In genomic region chr12:3236345-3237153, GRCh38 we compare ENCODE assay signal across 9 cellular contexts.
DNase-seq lines count a peak whose midpoint lies in the region; ATAC-seq and TF ChIP-seq lines count a peak whose summit lies in the region.
"Had no signal": no experiment of that assay in that cellular context is flagged by ENCODE, and none has a peak within 500 bp of the region (broad histone marks: within the 10 kb centered on the region; RNA-seq: fewer than 3 reads in every experiment).

No MANE protein-coding gene starts in this region.

- H3K4me1 ChIP-seq in vagina, result peaks cover 22% of the 10 kb centered on the region

- intact Hi-C loops in vagina (cut with DNase I), result no loop called here

- no peaks in the 10 kb centered on the region for H3K4me1 Mint-ChIP-seq in activated naive CD4-positive, alpha-beta T cell treated with anti-CD3 and anti-CD28 coated beads, Interleukin-2, amount 10 ng/mL, durations not matched to agents 7 days and 5 days

- CTCF ChIA-PET in activated naive CD4-positive, alpha-beta T cell treated with anti-CD3 and anti-CD28 coated beads, Interleukin-2, amount 10 ng/mL, durations not matched to agents 7 days and 5 days (lab: Charles Lee), result no interaction called here

- no peak for TF ChIP-seq POLR2A in vagina (IDR thresholded peaks at IDR 0.05)

- H3K9me3 ChIP-seq in vagina, result no peaks in the 10 kb centered on the region

- H3K36me3 ChIP-seq in brain microvascular endothelial cell (replicated peaks) (no peaks in the 10 kb centered on the region), vagina (no peaks in the 10 kb centered on the region)

- no peaks in the 10 kb centered on the region for H3K9me3 Mint-ChIP-seq in activated naive CD4-positive, alpha-beta T cell treated with anti-CD3 and anti-CD28 coated beads, Interleukin-2, amount 10 ng/mL, durations not matched to agents 7 days and 5 days

- H3K4me3 ChIP-seq in GM12865 (ENCODE audit: low read depth, low read length) (no peak overlapping the region), brain microvascular endothelial cell (ENCODE audit: low read depth, low read length) (no peak overlapping the region), vagina (no peak overlapping the region)

- DNase-seq in GM12865 (ENCODE audit: low read depth) (peak; percentile 49), M059J (ENCODE audit: low read depth) (peak; percentile 21), brain microvascular endothelial cell (peak; percentile 82), mucosa of gallbladder (ENCODE audit: low spot score) (peak; percentile 34), vagina (ENCODE audit: extremely low spot score in 2 of 2) (no peak)
- no peak for DNase-seq in activated naive CD4-positive, alpha-beta T cell treated with anti-CD3 and anti-CD28 coated beads, Interleukin-2, amount 10 ng/mL, durations not matched to agents 7 days and 5 days
- DNase-seq: activated CD8-positive, alpha-beta memory T cell treated with anti-CD3 and anti-CD28 coated beads for 24 hours had no signal

- peaks cover 19% of the 10 kb centered on the region for H3K27me3 Mint-ChIP-seq in activated naive CD4-positive, alpha-beta T cell treated with anti-CD3 and anti-CD28 coated beads, Interleukin-2, amount 10 ng/mL, durations not matched to agents 7 days and 5 days

- ATAC-seq in HG03520 (IDR thresholded peaks at IDR 0.05; ENCODE audit: unreplicated experiment) (no peak), GM19035 (IDR thresholded peaks at IDR 0.05; ENCODE audit: unreplicated experiment) (no peak)

- H3K27ac Mint-ChIP-seq in activated naive CD4-positive, alpha-beta T cell treated with anti-CD3 and anti-CD28 coated beads, Interleukin-2, amount 10 ng/mL, durations not matched to agents 7 days and 5 days, result no peak overlapping the region

- H3K36me3 Mint-ChIP-seq in activated naive CD4-positive, alpha-beta T cell treated with anti-CD3 and anti-CD28 coated beads, Interleukin-2, amount 10 ng/mL, durations not matched to agents 7 days and 5 days, result no peaks in the 10 kb centered on the region

- in situ Hi-C loops in brain microvascular endothelial cell (cut with HindIII; ENCODE audit: low pct_ligation_motif_present, low sequenced_read_pairs), result no loop called here

- H3K27ac ChIP-seq in brain microvascular endothelial cell (peak overlapping the region; percentile 32), vagina (no peak overlapping the region)

- TF ChIP-seq CTCF in GM12865 (IDR thresholded peaks at IDR 0.05; ENCODE audit: insufficient read depth, low read depth, low read length, missing control alignments), result no peak
- no peak for TF ChIP-seq CTCF in brain microvascular endothelial cell (IDR thresholded peaks at IDR 0.05; ENCODE audit: low read depth, low read length, missing control alignments)
- no peak for TF ChIP-seq CTCF in vagina (IDR thresholded peaks at IDR 0.05)

- H3K27me3 ChIP-seq in brain microvascular endothelial cell (replicated peaks) (no peaks in the 10 kb centered on the region), vagina (no peaks in the 10 kb centered on the region)

- H3K4me3 Mint-ChIP-seq in activated naive CD4-positive, alpha-beta T cell treated with anti-CD3 and anti-CD28 coated beads, Interleukin-2, amount 10 ng/mL, durations not matched to agents 7 days and 5 days, result no peak overlapping the region

Comparison
In these comparisons a context has a peak if more than half of its experiments do, and no peak if none do; other contexts are left out.
1. DNase-seq: peak in GM12865 (single experiment), M059J (single experiment), brain microvascular endothelial cell (single experiment) and mucosa of gallbladder (single experiment); none in vagina (0 of 2) and activated naive CD4-positive, alpha-beta T cell treated with anti-CD3 and anti-CD28 coated beads, Interleukin-2, amount 10 ng/mL, durations not matched to agents 7 days and 5 days (single experiment).